1 cellular context compared by ENCODE assay signal in the genomic region with DNA sequence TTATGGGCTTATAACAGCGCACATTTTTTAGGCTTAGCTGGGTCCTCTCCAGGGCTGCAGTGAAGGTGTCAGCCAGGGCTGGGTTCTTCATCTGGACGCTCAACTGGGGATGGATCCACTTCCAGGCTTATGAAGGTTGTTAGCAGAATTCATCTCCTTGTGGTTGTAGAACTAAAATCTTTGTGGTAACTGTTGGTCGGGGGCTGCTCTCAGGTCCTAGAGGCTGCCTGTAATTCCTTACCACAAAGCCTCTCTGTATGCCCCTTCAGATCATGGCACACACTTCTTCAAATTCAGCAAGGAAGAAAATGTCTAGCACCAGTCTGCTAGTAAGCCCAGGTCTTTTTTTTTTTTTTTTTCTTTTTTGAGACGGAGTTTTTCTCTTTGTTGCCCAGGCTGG.
TF ChIP-seq lines count a peak whose summit lies in the region.

No MANE protein-coding gene starts in this region.

TF ChIP-seq in HepG2, 621 proteins besides CTCF, POLR2A, EP300 and RAD21:
- TF ChIP-seq SP140L (CRISPR knock-in tag; IDR thresholded peaks at IDR 0.05; ENCODE audit: borderline replicate concordance) = no peak
- TF ChIP-seq RFXANK (CRISPR knock-in tag; IDR thresholded peaks at IDR 0.05) = no peak
- TF ChIP-seq IRX3 (CRISPR knock-in tag; IDR thresholded peaks at IDR 0.05; ENCODE audit: borderline replicate concordance, low read depth) = no peak
- no peak for TF ChIP-seq MAZ (IDR thresholded peaks at IDR 0.05; ENCODE audit: borderline replicate concordance, low read depth, low read length)
- no peak for TF ChIP-seq MAZ (CRISPR knock-in tag; IDR thresholded peaks at IDR 0.05; ENCODE audit: low read depth)
- no peak for TF ChIP-seq ZNF607 (CRISPR knock-in tag; IDR thresholded peaks at IDR 0.05; ENCODE audit: borderline replicate concordance)
- TF ChIP-seq, protein P1, sequence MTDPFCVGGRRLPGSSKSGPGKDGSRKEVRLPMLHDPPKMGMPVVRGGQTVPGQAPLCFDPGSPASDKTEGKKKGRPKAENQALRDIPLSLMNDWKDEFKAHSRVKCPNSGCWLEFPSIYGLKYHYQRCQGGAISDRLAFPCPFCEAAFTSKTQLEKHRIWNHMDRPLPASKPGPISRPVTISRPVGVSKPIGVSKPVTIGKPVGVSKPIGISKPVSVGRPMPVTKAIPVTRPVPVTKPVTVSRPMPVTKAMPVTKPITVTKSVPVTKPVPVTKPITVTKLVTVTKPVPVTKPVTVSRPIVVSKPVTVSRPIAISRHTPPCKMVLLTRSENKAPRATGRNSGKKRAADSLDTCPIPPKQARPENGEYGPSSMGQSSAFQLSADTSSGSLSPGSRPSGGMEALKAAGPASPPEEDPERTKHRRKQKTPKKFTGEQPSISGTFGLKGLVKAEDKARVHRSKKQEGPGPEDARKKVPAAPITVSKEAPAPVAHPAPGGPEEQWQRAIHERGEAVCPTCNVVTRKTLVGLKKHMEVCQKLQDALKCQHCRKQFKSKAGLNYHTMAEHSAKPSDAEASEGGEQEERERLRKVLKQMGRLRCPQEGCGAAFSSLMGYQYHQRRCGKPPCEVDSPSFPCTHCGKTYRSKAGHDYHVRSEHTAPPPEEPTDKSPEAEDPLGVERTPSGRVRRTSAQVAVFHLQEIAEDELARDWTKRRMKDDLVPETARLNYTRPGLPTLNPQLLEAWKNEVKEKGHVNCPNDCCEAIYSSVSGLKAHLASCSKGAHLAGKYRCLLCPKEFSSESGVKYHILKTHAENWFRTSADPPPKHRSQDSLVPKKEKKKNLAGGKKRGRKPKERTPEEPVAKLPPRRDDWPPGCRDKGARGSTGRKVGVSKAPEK (CRISPR knock-in tag; IDR thresholded peaks at IDR 0.05; ENCODE audit: borderline replicate concordance) = no peak
- no peak for TF ChIP-seq CBFB (CRISPR knock-in tag; IDR thresholded peaks at IDR 0.05)
TF ChIP-seq in HepG2: peak in this region for 0.
